Comparison of ENCODE assay signal across 16 cellular contexts in the genomic region with DNA sequence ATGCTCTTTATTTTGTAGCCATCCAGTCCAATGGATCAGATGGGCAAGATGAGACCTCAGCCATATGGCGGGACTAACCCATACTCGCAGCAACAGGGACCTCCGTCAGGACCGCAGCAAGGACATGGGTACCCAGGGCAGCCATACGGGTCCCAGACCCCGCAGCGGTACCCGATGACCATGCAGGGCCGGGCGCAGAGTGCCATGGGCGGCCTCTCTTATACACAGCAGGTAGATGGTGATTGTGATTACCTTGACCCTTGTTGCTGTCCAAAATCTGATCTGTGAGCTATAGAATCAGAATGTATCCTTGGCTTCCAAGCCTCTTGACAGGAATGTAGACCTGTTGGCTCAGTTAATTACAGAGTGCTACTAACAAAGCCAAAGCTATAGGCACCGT.
"Had no signal": no experiment of that assay in that cellular context is flagged by ENCODE, and none has a peak within 500 bp of the region (broad histone marks: within the 10 kb centered on the region; RNA-seq: fewer than 3 reads in every experiment).

No MANE protein-coding gene starts in this region.

- H3K4me1 ChIP-seq: colonic mucosa had no signal

- H3K9me3 Mint-ChIP-seq: nephron; stimulated activated naive CD8-positive, alpha-beta T cell treated with anti-CD3 and anti-CD28 coated beads, Interleukin-15, amount 100 ng/mL, for 72 hours had no signal

- FAIRE-seq: islet of Langerhans had no signal

- H3K9me3 ChIP-seq: colonic mucosa, heart left ventricle, prostate gland, right lobe of liver, spleen, testis had no signal

- H3K4me3 Mint-ChIP-seq: nephron; stimulated activated naive CD8-positive, alpha-beta T cell treated with anti-CD3 and anti-CD28 coated beads, Interleukin-15, amount 100 ng/mL, for 72 hours had no signal

- H3K27me3 Mint-ChIP-seq: stimulated activated naive CD8-positive, alpha-beta T cell treated with anti-CD3 and anti-CD28 coated beads, Interleukin-15, amount 100 ng/mL, for 72 hours had no signal

- ATAC-seq: activated CD4-positive, CD25-positive, alpha-beta regulatory T cell treated with anti-CD3 and anti-CD28 coated beads, Interleukin-2, amount 50 U/mL, for 24 hours; stimulated activated naive CD8-positive, alpha-beta T cell treated with anti-CD3 and anti-CD28 coated beads, Interleukin-15, amount 100 ng/mL, for 72 hours had no signal

- DNase-seq: activated CD4-positive, alpha-beta T cell treated with anti-CD3 and anti-CD28 coated beads, Interleukin-2, amount 50 U/mL, for 48 hours; activated gamma-delta T cell; caudate nucleus; colonic mucosa; effector CD4-positive, alpha-beta T cell; foreskin melanocyte; heart left ventricle; right lobe of liver; spleen; stimulated activated CD4-positive, alpha-beta T cell treated with anti-CD3 and anti-CD28 coated beads, Interleukin-1b, Interleukin-23, amount 100 ng/mL, for 48 hours; stimulated activated naive CD8-positive, alpha-beta T cell treated with anti-CD3 and anti-CD28 coated beads, Interleukin-15, amount 100 ng/mL, for 72 hours; testis had no signal

- H3K27me3 ChIP-seq: colonic mucosa, heart left ventricle, right lobe of liver, spleen, testis had no signal

- H3K27ac ChIP-seq: colonic mucosa, heart left ventricle, prostate gland, right lobe of liver, testis had no signal

- H3K4me3 ChIP-seq: colonic mucosa, heart left ventricle, prostate gland, right lobe of liver, spleen, testis had no signal

- H3K27ac Mint-ChIP-seq: nephron had no signal
